17 cellular contexts compared by ENCODE assay signal in the genomic region with DNA sequence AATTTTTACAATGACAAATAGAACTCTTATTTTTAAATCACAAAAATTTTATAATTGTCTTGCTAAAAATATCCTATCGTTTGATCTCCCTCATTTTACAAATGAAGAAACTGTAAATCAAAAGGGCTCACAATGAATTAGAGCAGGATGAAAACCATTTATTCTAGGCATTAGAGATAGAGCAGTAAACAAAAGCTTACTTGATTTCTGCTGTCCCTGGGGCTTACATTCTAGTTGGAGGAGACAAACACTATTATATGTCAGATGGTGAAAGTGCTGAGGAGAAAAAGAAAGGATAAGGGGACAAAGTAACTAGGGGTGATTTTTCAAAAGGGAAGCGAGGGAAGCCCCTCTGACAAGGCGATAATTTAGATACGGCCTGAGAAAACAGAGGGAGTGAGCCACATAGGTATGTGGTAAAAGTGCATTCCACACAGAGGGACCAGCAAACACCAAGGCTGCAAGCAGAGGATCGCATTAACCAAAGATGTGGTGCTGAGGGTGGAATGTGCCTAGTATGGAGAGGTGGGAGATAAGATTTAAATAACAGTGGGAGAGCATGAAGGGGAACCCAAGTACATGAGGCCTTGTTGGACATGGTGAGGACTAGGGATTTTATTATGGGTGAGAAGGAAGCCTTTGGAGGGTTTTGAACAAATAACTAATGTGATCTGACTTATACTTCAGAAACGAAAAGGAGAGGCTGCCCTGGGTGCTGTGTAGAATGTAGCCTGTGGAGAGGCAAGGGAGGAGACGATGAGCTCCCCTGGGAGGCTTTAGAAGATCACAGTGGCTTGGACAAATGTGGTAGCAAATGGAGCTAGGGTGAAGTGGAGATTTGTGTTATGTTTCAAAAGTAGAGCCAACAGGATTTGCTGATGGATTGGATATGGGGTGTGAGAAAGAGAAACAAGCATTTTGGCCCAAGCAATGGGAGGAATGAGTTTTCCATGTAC.
A peak's percentile ranks its signal among the peaks of the same experiment; 100 is the strongest.
DNase-seq lines count a peak whose midpoint lies in the region; ATAC-seq, FAIRE-seq and TF ChIP-seq lines count a peak whose summit lies in the region.
"Had no signal": no experiment of that assay in that cellular context is flagged by ENCODE, and none has a peak within 500 bp of the region (broad histone marks: within the 10 kb centered on the region; RNA-seq: fewer than 3 reads in every experiment).

No MANE protein-coding gene starts in this region.

- no peak for ATAC-seq in GM19351 (IDR thresholded peaks at IDR 0.05; ENCODE audit: unreplicated experiment)
- ATAC-seq: natural killer cell treated with Interleukin-12 subunit alpha and Interleukin-12 subunit beta and Interleukin-15 and Interleukin-18, amount 100 ng/mL, for 72 hours; stimulated activated naive CD8-positive, alpha-beta T cell treated with anti-CD3 and anti-CD28 coated beads, Interleukin-15, amount 100 ng/mL, for 72 hours had no signal

- DNase-seq in GM12892 (ENCODE audit: insufficient read length) (no peak), RCC 7860 (ENCODE audit: low spot score) (peak; percentile 20), epithelial cell of prostate (ENCODE audit: low read depth, low spot score) (no peak), pons (ENCODE audit: low spot score) (peak; percentile 42), cerebellar nuclear complex (lab: John Stamatoyannopoulos, UW) (no peak), ACHN (no peak), OCI-M2 (lab: John Stamatoyannopoulos, UW; ENCODE audit: unreplicated experiment) (no peak)
- DNase-seq: activated CD4-positive, alpha-beta T cell treated with anti-CD3 and anti-CD28 coated beads, Interleukin-2, amount 10 ng/mL, durations not matched to agents 7 days and 5 days; aorta; effector memory CD4-positive, alpha-beta T cell; KG1; NCI-H146; NCI-H510A; sigmoid colon; stimulated activated naive CD8-positive, alpha-beta T cell treated with anti-CD3 and anti-CD28 coated beads, Interleukin-15, amount 100 ng/mL, for 72 hours had no signal

- H3K27ac ChIP-seq in epithelial cell of prostate: peak overlapping the region; percentile 82

- in situ Hi-C loops in ACHN (cut with HindIII; ENCODE audit: low pct_ligation_motif_present, low pct_unique_long_range_greater_than_20kb, low sequenced_read_pairs): no loop called here

- FAIRE-seq in GM12892 (lab: Jason Lieb, UNC) (peak; percentile 50), RCC 7860 (lab: Jason Lieb, UNC) (no peak)

- TF ChIP-seq POLR2A in GM12892 (IDR thresholded peaks at IDR 0.05; ENCODE audit: low read depth, low read length): no peak

Comparison
In these comparisons a context has a peak if more than half of its experiments do, and no peak if none do; other contexts are left out.
1. DNase-seq: peak in RCC 7860 (single experiment) and pons (single experiment); none in GM12892 (single experiment), epithelial cell of prostate (single experiment), cerebellar nuclear complex (0 of 2), ACHN (single experiment) and OCI-M2 (single experiment).